Comparison of ENCODE assay signal across 7 cellular contexts in genomic region chr5:108481355-108481931, GRCh38.
DNase-seq lines count a peak whose midpoint lies in the region; ATAC-seq and TF ChIP-seq lines count a peak whose summit lies in the region.

No MANE protein-coding gene starts in this region.

- H3K36me3 ChIP-seq in Peyer's patch, result no peaks in the 10 kb centered on the region

- no peaks in the 10 kb centered on the region for H3K9me3 ChIP-seq in Peyer's patch

- no peak overlapping the region for H3K27ac ChIP-seq in Peyer's patch

- TF ChIP-seq CTCF in GM10266 (IDR thresholded peaks at IDR 0.05; ENCODE audit: control insufficient read depth, insufficient read depth, low read depth, missing control alignments) (peak; percentile 23), Peyer's patch (IDR thresholded peaks at IDR 0.05) (peak in 4 of 6 experiments; percentile 22 to 46 (median 41)), fibroblast of villous mesenchyme (IDR thresholded peaks at IDR 0.05; ENCODE audit: insufficient read depth, low read depth, low read length) (peak; percentile 57)

- H3K4me1 ChIP-seq in Peyer's patch, result no peaks in the 10 kb centered on the region

- no peak for TF ChIP-seq POLR2A in Peyer's patch (IDR thresholded peaks at IDR 0.05)

- peak; percentile 19 for DNase-seq in GM10266 (ENCODE audit: extremely low spot score)
- no peak for DNase-seq in Peyer's patch
- peak; percentile 51 for DNase-seq in fibroblast of villous mesenchyme (ENCODE audit: low read depth)
- no peak for DNase-seq in cortex of kidney (lab: John Stamatoyannopoulos, UW)
- no peak for DNase-seq in GM19240 (ENCODE audit: insufficient read length, low spot score)

- no peaks in the 10 kb centered on the region for H3K27me3 ChIP-seq in Peyer's patch

- no peak overlapping the region for H3K4me3 ChIP-seq in Peyer's patch
- no peak overlapping the region for H3K4me3 ChIP-seq in fibroblast of villous mesenchyme (ENCODE audit: low read depth, low read length)

- ATAC-seq in HG02884 (IDR thresholded peaks at IDR 0.05; ENCODE audit: unreplicated experiment), result peak; percentile 83
- ATAC-seq in activated CD4-positive, CD25-positive, alpha-beta regulatory T cell treated with anti-CD3 and anti-CD28 coated beads, Interleukin-2, amount 50 U/mL, for 24 hours, result no peak

Comparison
In these comparisons a context has a peak if more than half of its experiments do, and no peak if none do; other contexts are left out.
1. DNase-seq: peak in GM10266 (single experiment) and fibroblast of villous mesenchyme (single experiment); none in Peyer's patch (0 of 3), cortex of kidney (single experiment) and GM19240 (single experiment).
2. Peak in every context shown above with its lines, with median percentiles within 50 percentile points of each other: CTCF ChIP-seq.